ENCODE assay signal across 8 cellular contexts in genomic region chr2:65430515-65431416, GRCh38. TPM values are rescaled to one million over a fixed set of nuclear protein-coding genes. Genes with fewer than 3 reads are reported as not detected.
DNase-seq lines count a peak whose midpoint lies in the region; ATAC-seq and TF ChIP-seq lines count a peak whose summit lies in the region.

No MANE protein-coding gene starts in this region.

- DNase-seq in A673 (ENCODE audit: low spot score), result peak; percentile 97
- peak; percentile 52 for DNase-seq in NCI-H510A treated with DMSO at 0.1 percent for 48 hours (lab: John Stamatoyannopoulos, UW)
- peak; percentile 81 for DNase-seq in activated CD4-positive, alpha-beta T cell treated with anti-CD3 and anti-CD28 coated beads, Interleukin-2, amount 10 ng/mL, durations not matched to agents 7 days and 5 days
- peak; percentile 72 for DNase-seq in ecto neural progenitor cell (ENCODE audit: low spot score)
- DNase-seq in lung microvascular endothelial cell (ENCODE audit: low read depth in 2 of 2), result peak; percentile 40 to 42
- DNase-seq in stimulated activated CD4-positive, alpha-beta T cell treated with anti-CD3 and anti-CD28 coated beads, TNF-alpha, amount 100 ng/mL, for 4 hours (ENCODE audit: low read depth in 3 of 3), result peak in 2 of 3 experiments; percentile 22 to 43

- H3K36me3 ChIP-seq in A673 (ENCODE audit: insufficient read depth, low read length, poor library complexity, severe bottlenecking), result no peaks in the 10 kb centered on the region

- BruUV-seq in A673 (replicated peaks; lab: Mats Ljungman, UMichigan), result no TSS peak

- ATAC-seq in GM18907 (IDR thresholded peaks at IDR 0.05; ENCODE audit: unreplicated experiment) (peak; percentile 37), HG03354 (IDR thresholded peaks at IDR 0.05; ENCODE audit: poor library complexity, severe bottlenecking, unreplicated experiment) (peak; percentile 35)

- H3K27ac Mint-ChIP-seq in activated CD4-positive, alpha-beta T cell treated with anti-CD3 and anti-CD28 coated beads, Interleukin-2, amount 10 ng/mL, durations not matched to agents 7 days and 5 days, result peak overlapping the region; percentile 84

- H3K9me3 ChIP-seq in A673 (ENCODE audit: low read depth, low read length, poor library complexity, severe bottlenecking), result no peaks in the 10 kb centered on the region

- peaks cover 33% of the 10 kb centered on the region for H3K27me3 Mint-ChIP-seq in activated CD4-positive, alpha-beta T cell treated with anti-CD3 and anti-CD28 coated beads, Interleukin-2, amount 10 ng/mL, durations not matched to agents 7 days and 5 days

- intact Hi-C loops in A673 (cut with micrococcal nuclease; ENCODE audit: unreplicated experiment), result loop anchor here (2.0 to 5.0 kb wide), 3 partner anchors 63 to 166 kb away; no protein-coding TSS in a partner anchor

- peak overlapping the region; percentile 97 for H3K4me3 ChIP-seq in A673 (ENCODE audit: low read depth, low read length, poor library complexity, severe bottlenecking)

- H3K4me3 Mint-ChIP-seq in activated CD4-positive, alpha-beta T cell treated with anti-CD3 and anti-CD28 coated beads, Interleukin-2, amount 10 ng/mL, durations not matched to agents 7 days and 5 days, result peak overlapping the region; percentile 88

- 0 out of 2 replicates have a peak, but pooled peaks have one; percentile 7 for TF ChIP-seq CTCF in A673 (conservative IDR thresholded peaks at IDR 0.05; ENCODE audit: low read depth, low read length)

- H3K27ac ChIP-seq in A673 (ENCODE audit: low read depth, low read length, poor library complexity, severe bottlenecking), result peak overlapping the region; percentile 96

- H3K27me3 ChIP-seq in A673 (replicated peaks; ENCODE audit: insufficient read depth, low read depth, low read length, poor library complexity), result no peaks in the 10 kb centered on the region

- CTCF ChIA-PET in A673 (lab: Charles Lee), result no interaction called here
- CTCF ChIA-PET in activated CD4-positive, alpha-beta T cell treated with anti-CD3 and anti-CD28 coated beads, Interleukin-2, amount 10 ng/mL, durations not matched to agents 7 days and 5 days (lab: Charles Lee), result interaction anchor here (0.6 to 0.7 kb wide), 2 partner anchors 51 to 69 kb away, joined by 3 read pairs; no protein-coding TSS in a partner anchor

- no peaks in the 10 kb centered on the region for H3K9me3 Mint-ChIP-seq in activated CD4-positive, alpha-beta T cell treated with anti-CD3 and anti-CD28 coated beads, Interleukin-2, amount 10 ng/mL, durations not matched to agents 7 days and 5 days

- peaks cover 4% of the 10 kb centered on the region for H3K36me3 Mint-ChIP-seq in activated CD4-positive, alpha-beta T cell treated with anti-CD3 and anti-CD28 coated beads, Interleukin-2, amount 10 ng/mL, durations not matched to agents 7 days and 5 days (ENCODE audit: low read depth)

- H3K4me1 Mint-ChIP-seq in activated CD4-positive, alpha-beta T cell treated with anti-CD3 and anti-CD28 coated beads, Interleukin-2, amount 10 ng/mL, durations not matched to agents 7 days and 5 days, result peaks cover 24% of the 10 kb centered on the region

- POLR2A ChIA-PET in A673 (lab: Charles Lee; ENCODE audit: low non-redundant PET), result interaction anchor here (0.7 to 1.3 kb wide), 2 partner anchors 9 to 76 kb away, joined by 3 read pairs; no protein-coding TSS in a partner anchor
- POLR2A ChIA-PET in activated CD4-positive, alpha-beta T cell treated with anti-CD3 and anti-CD28 coated beads, Interleukin-2, amount 10 ng/mL, durations not matched to agents 7 days and 5 days (lab: Charles Lee), result interaction anchor here (0.7 kb wide), 1 partner anchor 158 kb away, joined by 3 read pairs; no protein-coding TSS in a partner anchor

- peaks cover 13% of the 10 kb centered on the region for H3K4me1 ChIP-seq in A673 (ENCODE audit: insufficient read depth, low read length, poor library complexity, severe bottlenecking)

RNA-seq across cellular contexts. Expression of gene SPRED2, which starts 1.6 kb away (rescaled TPM):
- 79.4 and 81.0 TPM in 2 replicates for total RNA-seq in A673 (2021)
- 1 to 10 TPM; 6.2 to 8.1 TPM for total RNA-seq in activated CD4-positive, alpha-beta T cell treated with anti-CD3 and anti-CD28 coated beads, Interleukin-2, amount 10 ng/mL, durations not matched to agents 7 days and 5 days
- 1.7 and 2.0 TPM in 2 replicates for total RNA-seq in lung microvascular endothelial cell

Comparison
In these comparisons a context has a peak if more than half of its experiments do, and no peak if none do; other contexts are left out.
1. Peak in every context shown above with its lines: DNase-seq, ATAC-seq, H3K4me3 ChIP-seq and H3K27ac ChIP-seq.
2. DNase-seq: peak in every context shown above with its lines; median percentile 97 in A673; 81 in activated CD4-positive, alpha-beta T cell treated with anti-CD3 and anti-CD28 coated beads, Interleukin-2, amount 10 ng/mL, durations not matched to agents 7 days and 5 days; 72 in ecto neural progenitor cell; 52 in NCI-H510A treated with DMSO at 0.1 percent for 48 hours; 41 in lung microvascular endothelial cell; 32 in stimulated activated CD4-positive, alpha-beta T cell treated with anti-CD3 and anti-CD28 coated beads, TNF-alpha, amount 100 ng/mL, for 4 hours.